8 cellular contexts compared by ENCODE assay signal in genomic region chr20:1466211-1467081, GRCh38. TPM values are rescaled to one million over a fixed set of nuclear protein-coding genes. Genes with fewer than 3 reads are reported as not detected.
DNase-seq lines count a peak whose midpoint lies in the region; TF ChIP-seq lines count a peak whose summit lies in the region.

NSFL1C (minus strand) TSS chr20:1466849; CDS start chr20:1466824, 25 bp downstream.

- no peaks in the 10 kb centered on the region for H3K9me3 Mint-ChIP-seq in activated T-helper 2 cell treated with anti-CD3 and anti-CD28 coated beads, Interferon-gamma antibody, Interleukin-2, Interleukin-4, amounts not matched to agents 10 μg/mL and 5 μg/mL and 100 μg/mL, durations not matched to agents 14 hours and 24 hours and 36 hours
- H3K9me3 Mint-ChIP-seq in nephron, result no peaks in the 10 kb centered on the region
- no peaks in the 10 kb centered on the region for H3K9me3 Mint-ChIP-seq in stimulated activated naive CD8-positive, alpha-beta T cell treated with anti-CD3 and anti-CD28 coated beads, Interleukin-15, Interleukin-2, amounts not matched to agents 100 ng/mL and 50 ng/mL, for 24 hours

- peak; percentile 97 for TF ChIP-seq CTCF in LNCaP clone FGC (IDR thresholded peaks at IDR 0.05; ENCODE audit: control insufficient read depth, extremely low read depth, insufficient read depth)
- TF ChIP-seq CTCF in RWPE1 (conservative IDR thresholded peaks at IDR 0.05; ENCODE audit: low read depth), result peak; percentile 99
- TF ChIP-seq CTCF in fibroblast of pulmonary artery (IDR thresholded peaks at IDR 0.05; ENCODE audit: low read length, missing control alignments), result peak; percentile 56
- TF ChIP-seq CTCF in nephron (IDR thresholded peaks at IDR 0.05; ENCODE audit: unreplicated experiment in 3 of 3), result peak; percentile 100

- CTCF ChIA-PET in RWPE1 (lab: Yijun Ruan, JAX), result interaction anchor here (0.6 to 4.2 kb wide), 9 partner anchors 34 to 895 kb away, joined by 3 to 46 read pairs (median 4); no protein-coding TSS in a partner anchor

- DNase-seq in EL (peak; percentile 91), GOT3 (lab: John Stamatoyannopoulos, UW) (peak; percentile 94), LNCaP clone FGC (ENCODE audit: low read depth) (peak; percentile 76), RWPE1 (ENCODE audit: low spot score) (peak; percentile 98), fibroblast of pulmonary artery (ENCODE audit: low read depth) (peak; percentile 95)
- peak; percentile 97 for DNase-seq in activated T-helper 2 cell treated with anti-CD3 and anti-CD28 coated beads, Interferon-gamma antibody, Interleukin-2, Interleukin-4, amounts not matched to agents 10 μg/mL and 5 μg/mL and 100 μg/mL, durations not matched to agents 14 hours and 24 hours and 36 hours (ENCODE audit: low spot score)

- intact Hi-C loops in activated T-helper 2 cell treated with anti-CD3 and anti-CD28 coated beads, Interferon-gamma antibody, Interleukin-2, Interleukin-4, amounts not matched to agents 10 μg/mL and 5 μg/mL and 100 μg/mL, durations not matched to agents 14 hours and 24 hours and 36 hours (cut with micrococcal nuclease), result loop anchor here (1.0 to 10.0 kb wide), 2 partner anchors 252 to 348 kb away; partner anchors contain the start of gene PSMF1

- peak within 1 kb of the TSS; percentile 85 for H3K4me3 Mint-ChIP-seq in activated T-helper 2 cell treated with anti-CD3 and anti-CD28 coated beads, Interferon-gamma antibody, Interleukin-2, Interleukin-4, amounts not matched to agents 10 μg/mL and 5 μg/mL and 100 μg/mL, durations not matched to agents 14 hours and 24 hours and 36 hours (ENCODE audit: low read depth)
- peak within 1 kb of the TSS; percentile 85 to 95 (median 93) for H3K4me3 Mint-ChIP-seq in nephron
- peak within 1 kb of the TSS; percentile 89 for H3K4me3 Mint-ChIP-seq in stimulated activated naive CD8-positive, alpha-beta T cell treated with anti-CD3 and anti-CD28 coated beads, Interleukin-15, Interleukin-2, amounts not matched to agents 100 ng/mL and 50 ng/mL, for 24 hours

- peaks cover 29% of the 10 kb centered on the region for H3K36me3 Mint-ChIP-seq in activated T-helper 2 cell treated with anti-CD3 and anti-CD28 coated beads, Interferon-gamma antibody, Interleukin-2, Interleukin-4, amounts not matched to agents 10 μg/mL and 5 μg/mL and 100 μg/mL, durations not matched to agents 14 hours and 24 hours and 36 hours (ENCODE audit: low read depth)
- H3K36me3 Mint-ChIP-seq in nephron (ENCODE audit: low read depth), result peaks cover 10% of the 10 kb centered on the region
- peaks cover 14% of the 10 kb centered on the region for H3K36me3 Mint-ChIP-seq in stimulated activated naive CD8-positive, alpha-beta T cell treated with anti-CD3 and anti-CD28 coated beads, Interleukin-15, Interleukin-2, amounts not matched to agents 100 ng/mL and 50 ng/mL, for 24 hours (ENCODE audit: low read depth)

- H3K27me3 Mint-ChIP-seq in activated T-helper 2 cell treated with anti-CD3 and anti-CD28 coated beads, Interferon-gamma antibody, Interleukin-2, Interleukin-4, amounts not matched to agents 10 μg/mL and 5 μg/mL and 100 μg/mL, durations not matched to agents 14 hours and 24 hours and 36 hours (ENCODE audit: low read depth), result peaks cover 16% of the 10 kb centered on the region
- peaks cover 7% of the 10 kb centered on the region for H3K27me3 Mint-ChIP-seq in nephron (ENCODE audit: low read depth)
- peaks cover 17% of the 10 kb centered on the region for H3K27me3 Mint-ChIP-seq in stimulated activated naive CD8-positive, alpha-beta T cell treated with anti-CD3 and anti-CD28 coated beads, Interleukin-15, Interleukin-2, amounts not matched to agents 100 ng/mL and 50 ng/mL, for 24 hours

- POLR2A ChIA-PET in RWPE1 (lab: Yijun Ruan, JAX; ENCODE audit: low non-redundant PET), result interaction anchor here (0.6 kb wide), 1 partner anchor 31 kb away, joined by 5 read pairs; no protein-coding TSS in a partner anchor

- H3K4me3 ChIP-seq in LNCaP clone FGC (ENCODE audit: low read depth, low read length), result peak within 1 kb of the TSS; percentile 89
- H3K4me3 ChIP-seq in fibroblast of pulmonary artery (replicated peaks; ENCODE audit: low read depth, low read length), result peak within 1 kb of the TSS; percentile 84

- peaks cover 39% of the 10 kb centered on the region for H3K4me1 Mint-ChIP-seq in activated T-helper 2 cell treated with anti-CD3 and anti-CD28 coated beads, Interferon-gamma antibody, Interleukin-2, Interleukin-4, amounts not matched to agents 10 μg/mL and 5 μg/mL and 100 μg/mL, durations not matched to agents 14 hours and 24 hours and 36 hours (ENCODE audit: low read depth)
- peaks cover 39% of the 10 kb centered on the region for H3K4me1 Mint-ChIP-seq in nephron
- H3K4me1 Mint-ChIP-seq in stimulated activated naive CD8-positive, alpha-beta T cell treated with anti-CD3 and anti-CD28 coated beads, Interleukin-15, Interleukin-2, amounts not matched to agents 100 ng/mL and 50 ng/mL, for 24 hours (ENCODE audit: low read depth), result peaks cover 46% of the 10 kb centered on the region

- peak within 1 kb of the TSS; percentile 79 for H3K27ac Mint-ChIP-seq in activated T-helper 2 cell treated with anti-CD3 and anti-CD28 coated beads, Interferon-gamma antibody, Interleukin-2, Interleukin-4, amounts not matched to agents 10 μg/mL and 5 μg/mL and 100 μg/mL, durations not matched to agents 14 hours and 24 hours and 36 hours
- peak within 1 kb of the TSS; percentile 67 to 94 (median 80) for H3K27ac Mint-ChIP-seq in nephron
- peak within 1 kb of the TSS; percentile 83 for H3K27ac Mint-ChIP-seq in stimulated activated naive CD8-positive, alpha-beta T cell treated with anti-CD3 and anti-CD28 coated beads, Interleukin-15, Interleukin-2, amounts not matched to agents 100 ng/mL and 50 ng/mL, for 24 hours

- H3K27ac ChIP-seq in RWPE1, result peak within 1 kb of the TSS; percentile 82

RNA-seq across cellular contexts. Expression of gene NSFL1C, which starts in this region (rescaled TPM):
- 108 TPM in 2 replicates for total RNA-seq in activated T-helper 2 cell treated with anti-CD3 and anti-CD28 coated beads, Interferon-gamma antibody, Interleukin-2, Interleukin-4, amounts not matched to agents 10 μg/mL and 5 μg/mL and 100 μg/mL, durations not matched to agents 14 hours and 24 hours and 36 hours

Comparison
In these comparisons a context has a peak if more than half of its experiments do, and no peak if none do; other contexts are left out.
1. Peak in every context shown above with its lines: DNase-seq, H3K4me3 ChIP-seq and H3K27ac ChIP-seq.